8 cellular contexts compared by ENCODE assay signal in the genomic region with DNA sequence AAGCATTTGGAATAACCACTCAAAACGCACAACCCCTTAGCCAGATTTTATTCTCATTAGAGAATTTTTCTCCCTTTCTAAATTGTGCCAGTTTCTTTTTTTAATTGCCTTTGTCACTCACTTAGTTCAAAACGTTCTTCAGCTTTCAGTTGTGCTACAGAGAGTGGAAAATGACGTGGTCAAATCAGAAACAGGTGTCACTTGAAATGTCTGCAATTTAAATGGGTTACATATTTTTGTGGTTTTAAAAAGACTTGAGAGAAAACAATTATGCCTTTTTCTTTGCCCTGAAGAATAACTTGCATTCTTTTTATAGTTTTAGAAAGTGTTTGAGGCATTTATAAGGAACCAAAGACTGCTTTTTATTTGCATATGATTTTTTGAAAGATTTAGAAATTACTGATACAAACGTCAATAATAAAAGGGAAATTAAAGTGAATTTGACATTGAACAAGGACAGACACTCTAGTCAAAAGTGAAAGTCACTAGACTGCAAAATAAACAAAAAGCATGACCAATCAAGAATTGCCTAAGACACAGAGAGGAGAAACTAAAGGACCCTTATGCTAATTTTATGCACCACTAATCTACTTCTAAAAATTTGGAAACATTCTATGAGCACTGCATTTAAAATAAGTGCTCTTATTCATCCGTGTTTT.
DNase-seq lines count a peak whose midpoint lies in the region; ATAC-seq and TF ChIP-seq lines count a peak whose summit lies in the region.

No MANE protein-coding gene starts in this region.

- no peaks in the 10 kb centered on the region for H4K20me1 ChIP-seq in fibroblast of lung (ENCODE audit: control insufficient read depth, extremely low read depth, insufficient read depth, low read length)

- H3K4me1 Mint-ChIP-seq in T-cell, result peaks cover 0 to 7% (median 7%) of the 10 kb centered on the region in 3 donors

- CTCF ChIA-PET in T-cell (lab: Charles Lee), result no interaction called here

- H3K9ac ChIP-seq in fibroblast of lung (ENCODE audit: insufficient read depth, low read length), result no peak overlapping the region

- peaks cover 0 to 21% of the 10 kb centered on the region in 2 donors for H3K27me3 Mint-ChIP-seq in T-cell

- DNase-seq in DMS79 treated with DMSO at 0.1 percent for 48 hours (lab: John Stamatoyannopoulos, UW), result peak; percentile 58
- peak; percentile 37 to 69 for DNase-seq in fibroblast of lung (ENCODE audit: low read depth in 2 of 2)
- DNase-seq in left colon, result no peak
- no peak for DNase-seq in T-cell
- no peak for DNase-seq in NCI-H2196 treated with DMSO at 0.1 percent for 48 hours (lab: John Stamatoyannopoulos, UW; ENCODE audit: unreplicated experiment)
- DNase-seq in posterior cingulate gyrus, result no peak

- H3K36me3 Mint-ChIP-seq in T-cell, result no peaks in the 10 kb centered on the region

- no peaks in the 10 kb centered on the region for H3K9me3 Mint-ChIP-seq in T-cell

- no peaks in the 10 kb centered on the region for H3K36me3 ChIP-seq in fibroblast of lung (ENCODE audit: control insufficient read depth, insufficient read depth, low read length)

- H3K27ac ChIP-seq in fibroblast of lung (ENCODE audit: insufficient read depth, low read length), result peak overlapping the region; percentile 53

- H3K27ac Mint-ChIP-seq in T-cell, result no peak overlapping the region

- ATAC-seq in GM21423 (IDR thresholded peaks at IDR 0.05; ENCODE audit: unreplicated experiment), result peak; percentile 63
- peak; percentile 33 for ATAC-seq in HG03442 (IDR thresholded peaks at IDR 0.05; ENCODE audit: unreplicated experiment)
- ATAC-seq in left colon, result no peak
- no peak for ATAC-seq in T-cell (replicated peaks in 1 of 4)

- H3K27me3 ChIP-seq in fibroblast of lung (ENCODE audit: control insufficient read depth, insufficient read depth, low read length), result no peaks in the 10 kb centered on the region

- H3K79me2 ChIP-seq in fibroblast of lung (ENCODE audit: control insufficient read depth, insufficient read depth, low read length), result no peaks in the 10 kb centered on the region

- TF ChIP-seq CTCF in fibroblast of lung (conservative IDR thresholded peaks at IDR 0.05 in 1 of 2, IDR thresholded peaks at IDR 0.05 in 1 of 2; ENCODE audit: low read depth in 1 of 2, low read length in 2 of 2), result no peak

- POLR2A ChIA-PET in T-cell (lab: Charles Lee), result no interaction called here

- no peak overlapping the region for H2AFZ ChIP-seq in fibroblast of lung (ENCODE audit: low read length)

- H3K9me3 ChIP-seq in fibroblast of lung (ENCODE audit: control insufficient read depth, insufficient read depth, low read depth, low read length), result no peaks in the 10 kb centered on the region

- H3K4me1 ChIP-seq in fibroblast of lung (ENCODE audit: control insufficient read depth, extremely low read depth, insufficient read depth, low read length), result peaks cover 14% of the 10 kb centered on the region

- no peak overlapping the region for H3K4me3 Mint-ChIP-seq in T-cell

- H3K4me2 ChIP-seq in fibroblast of lung (ENCODE audit: extremely low read depth, insufficient read depth, low read length), result peak overlapping the region; percentile 53

- intact Hi-C loops in left colon (cut with DNase I, micrococcal nuclease) (no loop called here), posterior cingulate gyrus (cut with DNase I) (no loop called here)

- H3K4me3 ChIP-seq in fibroblast of lung (replicated peaks in 1 of 4; ENCODE audit: control extremely low read depth in 1 of 4, insufficient read depth in 1 of 4, low read depth in 3 of 4, low read length in 4 of 4), result peak overlapping the region in 1 of 4 experiments; percentile 24

Comparison
In these comparisons a context has a peak if more than half of its experiments do, and no peak if none do; other contexts are left out.
1. DNase-seq: peak in DMS79 treated with DMSO at 0.1 percent for 48 hours (single experiment) and fibroblast of lung (2 of 2); none in left colon (0 of 2), T-cell (0 of 34), NCI-H2196 treated with DMSO at 0.1 percent for 48 hours (single experiment) and posterior cingulate gyrus (0 of 10).
2. ATAC-seq: peak in GM21423 (single experiment) and HG03442 (single experiment); none in left colon (single experiment) and T-cell (0 of 4).